Comparison of ENCODE assay signal across 20 cellular contexts in genomic region chr19:7486923-7487322, GRCh38.
"Had no signal": no experiment of that assay in that cellular context is flagged by ENCODE, and none has a peak within 500 bp of the region (broad histone marks: within the 10 kb centered on the region; RNA-seq: fewer than 3 reads in every experiment).

No MANE protein-coding gene starts in this region.

- H3K36me3 ChIP-seq: gastrocnemius medialis, neutrophil, right atrium auricular region, thoracic aorta, transverse colon had no signal

- H3K27me3 Mint-ChIP-seq: naive thymus-derived CD4-positive, alpha-beta T cell had no signal

- H3K9me3 ChIP-seq: esophagus muscularis mucosa, gastrocnemius medialis, heart right ventricle, neutrophil, right atrium auricular region, stomach, thoracic aorta, transverse colon had no signal

- DNase-seq: cortex of kidney; effector memory CD4-positive, alpha-beta T cell; gastrocnemius medialis; heart right ventricle; hypothalamus; kidney glomerular epithelial cell; mesendoderm; naive thymus-derived CD4-positive, alpha-beta T cell; posterior cingulate gyrus; small intestine; stimulated activated CD4-positive, alpha-beta T cell treated with anti-CD3 and anti-CD28 coated beads, Interleukin-12 subunit alpha, Interleukin-12 subunit beta, amount 100 ng/mL, for 4 hours; stimulated activated naive CD4-positive, alpha-beta T cell; stomach; substantia nigra; transverse colon had no signal

- H3K4me3 ChIP-seq: esophagus muscularis mucosa, gastrocnemius medialis, heart right ventricle, right atrium auricular region, stomach, thoracic aorta, transverse colon had no signal

- H3K27me3 ChIP-seq: esophagus muscularis mucosa, gastrocnemius medialis, heart right ventricle, right atrium auricular region, stomach, transverse colon had no signal

- ATAC-seq: gastrocnemius medialis; heart right ventricle; naive thymus-derived CD4-positive, alpha-beta T cell had no signal

- H3K27ac ChIP-seq: epithelial cell of prostate, esophagus muscularis mucosa, gastrocnemius medialis, heart right ventricle, neutrophil, right atrium auricular region, stomach, thoracic aorta, transverse colon had no signal
